14 cellular contexts compared by ENCODE assay signal in the genomic region with DNA sequence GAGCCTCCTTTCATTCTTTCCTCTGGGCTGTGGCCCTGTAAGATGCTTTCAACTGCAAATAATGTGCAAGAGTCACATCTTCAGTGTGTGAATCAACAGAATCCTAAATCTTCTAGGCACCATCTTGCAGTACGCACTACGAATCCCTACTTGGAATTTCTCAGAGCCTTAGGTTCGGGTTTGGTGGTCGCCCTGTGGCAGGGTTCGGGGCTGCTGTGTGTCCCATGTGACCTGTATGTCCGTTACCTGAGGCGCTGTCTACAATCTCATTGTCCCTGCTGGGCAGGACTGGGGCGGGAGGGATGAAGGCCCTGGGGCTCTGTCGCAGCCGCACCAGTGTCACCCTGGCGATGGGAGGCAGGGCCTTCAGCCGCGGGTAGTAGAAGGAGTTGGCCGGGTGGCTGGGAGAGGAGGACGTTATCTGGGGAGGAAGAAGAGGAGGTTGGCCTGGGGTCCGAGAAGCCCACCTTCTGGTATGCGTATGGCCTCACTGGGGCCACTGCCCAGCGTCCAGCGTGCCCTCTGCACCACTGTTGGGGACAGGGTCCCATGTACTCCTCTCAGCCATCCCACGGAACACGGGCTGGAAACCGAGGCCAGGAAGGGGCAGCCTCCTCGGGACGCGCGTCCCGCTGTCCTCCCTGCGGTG. TPM values are rescaled to one million over a fixed set of nuclear protein-coding genes. Genes with fewer than 3 reads are reported as not detected.
DNase-seq lines count a peak whose midpoint lies in the region; ATAC-seq and TF ChIP-seq lines count a peak whose summit lies in the region.
"Had no signal": no experiment of that assay in that cellular context is flagged by ENCODE, and none has a peak within 500 bp of the region (broad histone marks: within the 10 kb centered on the region; RNA-seq: fewer than 3 reads in every experiment).

No MANE protein-coding gene starts in this region.

- no peak for TF ChIP-seq POLR2A in IMR-90 (IDR thresholded peaks at IDR 0.05; ENCODE audit: low read depth, low read length)
- TF ChIP-seq POLR2A in body of pancreas (IDR thresholded peaks at IDR 0.05) = no peak

- H3K9ac ChIP-seq in IMR-90 (ENCODE audit: low read depth, low read length) (no peak overlapping the region), endodermal cell (ENCODE audit: extremely low read depth, low read length, poor library complexity, severe bottlenecking) (no peak overlapping the region)
- H3K9ac ChIP-seq: parathyroid adenoma had no signal

- POLR2A ChIA-PET in IMR-90 (lab: Charles Lee; ENCODE audit: unreplicated experiment) = no interaction called here

- H3K4me3 Mint-ChIP-seq in endodermal cell (no peak overlapping the region), nephron (peak overlapping the region; percentile 27 to 58 (median 51))

- H4K5ac ChIP-seq in IMR-90 (ENCODE audit: low read depth, low read length) = no peak overlapping the region

- peaks cover 22% of the 10 kb centered on the region; the same call in 1 of the 2 replicates for H3K36me3 ChIP-seq in IMR-90 (ENCODE audit: control insufficient read depth, insufficient read depth, low read length)
- no peaks in the 10 kb centered on the region for H3K36me3 ChIP-seq in endodermal cell (ENCODE audit: control insufficient read depth, insufficient read depth, low read length)
- no peaks in the 10 kb centered on the region for H3K36me3 ChIP-seq in body of pancreas (replicated peaks in 1 of 2; ENCODE audit: insufficient read depth in 1 of 2, low read depth in 2 of 2)
- H3K36me3 ChIP-seq: BE2C had no signal

- H3K9me3 Mint-ChIP-seq in endodermal cell = peaks cover 2% of the 10 kb centered on the region
- H3K9me3 Mint-ChIP-seq in nephron = no peaks in the 10 kb centered on the region

- H4K20me1 ChIP-seq in IMR-90 (ENCODE audit: insufficient read depth, low read length) = no peaks in the 10 kb centered on the region

- H2BK15ac ChIP-seq in IMR-90 (ENCODE audit: low read depth, low read length) = no peak overlapping the region

- BruUV-seq in IMR-90 (replicated peaks; lab: Mats Ljungman, UMichigan) = no TSS peak

- H3K27me3 ChIP-seq in IMR-90 (ENCODE audit: control insufficient read depth, insufficient read depth, low read length) = no peaks in the 10 kb centered on the region
- H3K27me3 ChIP-seq in endodermal cell (ENCODE audit: control insufficient read depth, insufficient read depth, low read length, poor library complexity, severe bottlenecking) = peaks cover 78% of the 10 kb centered on the region
- no peaks in the 10 kb centered on the region for H3K27me3 ChIP-seq in body of pancreas

- H2BK5ac ChIP-seq in IMR-90 (ENCODE audit: low read depth, low read length, poor library complexity, severe bottlenecking) = no peak overlapping the region

- DNase-seq in IMR-90 (no peak), endodermal cell (peak; percentile 39), body of pancreas (no peak), AML-193 (lab: John Stamatoyannopoulos, UW) (no peak), inferior parietal cortex (ENCODE audit: extremely low spot score) (no peak)
- no peak for DNase-seq in stimulated activated CD4-positive, alpha-beta T cell treated with anti-CD3 and anti-CD28 coated beads, Interleukin-15, amount 100 ng/mL, for 24 hours
- DNase-seq: BE2C had no signal

- no peak overlapping the region for H3K56ac ChIP-seq in IMR-90 (ENCODE audit: extremely low read depth, insufficient read depth, low read length)

- no peak for TF ChIP-seq RAD21 in IMR-90 (IDR thresholded peaks at IDR 0.05; ENCODE audit: low read length)

- H3K4me3 ChIP-seq in IMR-90 (ENCODE audit: insufficient read depth, low read depth, low read length) (no peak overlapping the region), endodermal cell (ENCODE audit: low read length) (no peak overlapping the region), body of pancreas (no peak overlapping the region)
- H3K4me3 ChIP-seq: lung had no signal

- intact Hi-C loops in IMR-90 (cut with micrococcal nuclease) = no loop called here
- intact Hi-C loops in body of pancreas (cut with DNase I) = no loop called here

- H2AK5ac ChIP-seq in IMR-90 (ENCODE audit: low read depth, low read length) = peak overlapping the region; percentile 56

- H3K9me3 ChIP-seq in IMR-90 (ENCODE audit: control insufficient read depth, insufficient read depth, low read length) (no peaks in the 10 kb centered on the region), endodermal cell (ENCODE audit: control insufficient read depth, low read length) (no peaks in the 10 kb centered on the region), body of pancreas (no peaks in the 10 kb centered on the region)
- H3K9me3 ChIP-seq: BE2C, upper lobe of left lung had no signal

- CTCF ChIA-PET in IMR-90 (lab: Yijun Ruan, JAX) = no interaction called here

- TF ChIP-seq CTCF in C4-2B (conservative IDR thresholded peaks at IDR 0.05) (no peak), IMR-90 (conservative IDR thresholded peaks at IDR 0.05; ENCODE audit: low read depth, low read length) (no peak), endodermal cell (conservative IDR thresholded peaks at IDR 0.05) (no peak), nephron (IDR thresholded peaks at IDR 0.05; ENCODE audit: unreplicated experiment in 3 of 3) (no peak), body of pancreas (IDR thresholded peaks at IDR 0.05) (no peak)

- no peak overlapping the region for H3K23ac ChIP-seq in IMR-90 (ENCODE audit: low read depth, low read length)

- H3K27ac Mint-ChIP-seq in endodermal cell (no peak overlapping the region), nephron (no peak overlapping the region)

- no peak overlapping the region for H4K8ac ChIP-seq in IMR-90 (ENCODE audit: low read depth in 2 of 2, low read length in 2 of 2)

- H3K4me2 ChIP-seq in IMR-90 (ENCODE audit: low read depth, low read length) = no peak overlapping the region; the same call in 1 of the 2 replicates

- H4K91ac ChIP-seq in IMR-90 (ENCODE audit: insufficient read depth, low read depth, low read length) = no peak overlapping the region

- WGBS in IMR-90 (ENCODE audit: extremely low coverage in 2 of 2, insufficient read length in 1 of 2), 2 experiments = 88% methylated on average over 7 of the region's 28 CpGs; no CpG with 5 or more reads in 1 of the 2 experiments
- 88 to 93% methylated on average over 12 to 28 of the region's 28 CpGs for WGBS in endodermal cell (ENCODE audit: insufficient coverage in 1 of 2, insufficient read length in 1 of 2), 2 experiments
- WGBS in body of pancreas, 2 donors = 84 to 91% methylated on average over 6 to 28 of the region's 28 CpGs

- dilution Hi-C loops in IMR-90 (cut with HindIII; ENCODE audit: low sequenced_read_pairs, unreplicated experiment) = no loop called here

- H2BK120ac ChIP-seq in IMR-90 (ENCODE audit: low read depth, low read length) = no peak overlapping the region

- H3K18ac ChIP-seq in IMR-90 (ENCODE audit: low read depth, low read length) = no peak overlapping the region

- peak overlapping the region; percentile 46 for H2AK9ac ChIP-seq in IMR-90 (replicated peaks; ENCODE audit: low read depth, low read length, poor library complexity)

- H2AFZ ChIP-seq in IMR-90 (replicated peaks; ENCODE audit: low read length, poor library complexity) = no peak overlapping the region
- H2AFZ ChIP-seq: parathyroid adenoma had no signal

- no peak overlapping the region for H2BK20ac ChIP-seq in IMR-90 (ENCODE audit: low read depth, low read length)

- H3K27me3 Mint-ChIP-seq in endodermal cell (ENCODE audit: insufficient read depth) = peaks cover 91% of the 10 kb centered on the region
- H3K27me3 Mint-ChIP-seq in nephron (ENCODE audit: low read depth) = peaks cover 56% of the 10 kb centered on the region

- peaks cover 0 to 5% of the 10 kb centered on the region in 2 experiments; a peak in 1 of 4 replicates for H3K79me1 ChIP-seq in IMR-90 (ENCODE audit: low read depth in 1 of 2, low read length in 2 of 2)

- H3K27ac ChIP-seq in C4-2B (peak overlapping the region; percentile 86), IMR-90 (ENCODE audit: insufficient read depth, low read length) (no peak overlapping the region), endodermal cell (ENCODE audit: low read depth, low read length) (no peak overlapping the region), body of pancreas (no peak overlapping the region)
- H3K27ac ChIP-seq: parathyroid adenoma, upper lobe of left lung had no signal

- H3K14ac ChIP-seq in IMR-90 (replicated peaks; ENCODE audit: low read depth, low read length) = no peak overlapping the region

- ATAC-seq in IMR-90 (ENCODE audit: low read depth) (no peak), body of pancreas (no peak)

- peaks cover 2% of the 10 kb centered on the region for H3K36me3 Mint-ChIP-seq in endodermal cell (ENCODE audit: low read depth)
- no peaks in the 10 kb centered on the region for H3K36me3 Mint-ChIP-seq in nephron (ENCODE audit: low read depth)

- H3K9me1 ChIP-seq in IMR-90 (ENCODE audit: insufficient read depth, low read length) = peaks cover 3% of the 10 kb centered on the region; the same call in 1 of the 2 replicates

- in situ Hi-C loops in IMR-90 (cut with MboI; ENCODE audit: low sequenced_read_pairs) = loop anchor here (25.0 kb wide), 1 partner anchor 467 kb away; no protein-coding TSS in a partner anchor

- H3K4ac ChIP-seq in IMR-90 (ENCODE audit: low read depth, low read length) = no peak overlapping the region

- peaks cover 18% of the 10 kb centered on the region for H3K4me1 ChIP-seq in IMR-90 (ENCODE audit: control insufficient read depth, insufficient read depth, low read length)
- no peaks in the 10 kb centered on the region for H3K4me1 ChIP-seq in endodermal cell (ENCODE audit: control insufficient read depth, insufficient read depth, low read length)
- H3K4me1 ChIP-seq in body of pancreas = peaks cover 28% of the 10 kb centered on the region
- H3K4me1 ChIP-seq: BE2C, parathyroid adenoma had no signal

- peaks cover 4% of the 10 kb centered on the region for H3K4me1 Mint-ChIP-seq in endodermal cell
- H3K4me1 Mint-ChIP-seq in nephron = peaks cover 14% of the 10 kb centered on the region

TF ChIP-seq in IMR-90, 13 proteins besides CTCF, POLR2A, EP300 and RAD21:
- no peak for TF ChIP-seq RCOR1 (IDR thresholded peaks at IDR 0.05; ENCODE audit: insufficient replicate concordance, low read length)
- TF ChIP-seq RFX5 (IDR thresholded peaks at IDR 0.05; ENCODE audit: low read depth, low read length) = no peak
- no peak for TF ChIP-seq CEBPB (IDR thresholded peaks at IDR 0.05; ENCODE audit: low read depth, low read length)

RNA-seq across cellular contexts. Expression of gene SPON2, which starts 2.1 kb away (rescaled TPM):
- total RNA-seq in IMR-90 (2012; rRNA removed) (21.1 and 21.7 TPM in 2 replicates), endodermal cell (1 to 10 TPM; 1.4 to 2.6 TPM), body of pancreas (10 to 100 TPM; 25.4 to 33.5 TPM)
- polyA plus RNA-seq in IMR-90 (2012; rRNA removed) = 177 and 209 TPM in 2 replicates
- 208 and 420 TPM in 2 replicates for polyA plus RNA-seq in IMR-90 (2012; cell fraction: cytosol; rRNA removed)
- 476 and 980 TPM in 2 replicates for polyA plus RNA-seq in IMR-90 (2012; cell fraction: nucleus; rRNA removed; ENCODE audit: low replicate concordance)
- polyA plus RNA-seq in endodermal cell (2013, experiment 1 of 2) = 8.4 TPM
- 5.3 TPM for polyA plus RNA-seq in endodermal cell (2013, experiment 2 of 2)
- total RNA-seq: endothelial cell of umbilical vein had no signal

RNA-seq across cellular contexts. Expression of gene RNF212, which starts 56.9 kb away (rescaled TPM):
- under 0.01 TPM in 2 replicates for total RNA-seq in IMR-90 (2012; rRNA removed)
- polyA plus RNA-seq in IMR-90 (2012; rRNA removed) = 0.46 and 0.51 TPM in 2 replicates
- 0.08 and 0.35 TPM in 2 replicates for polyA plus RNA-seq in IMR-90 (2012; cell fraction: cytosol; rRNA removed)
- polyA plus RNA-seq in IMR-90 (2012; cell fraction: nucleus; rRNA removed; ENCODE audit: low replicate concordance) = 0.96 and 1.3 TPM in 2 replicates
- 1 to 10 TPM; 3.4 to 5.6 TPM for total RNA-seq in endodermal cell
- 3.2 TPM for polyA plus RNA-seq in endodermal cell (2013, experiment 1 of 2)
- 0.91 TPM for polyA plus RNA-seq in endodermal cell (2013, experiment 2 of 2)
- total RNA-seq in body of pancreas = 10 to 100 TPM in 1 of 2 donors, 1 to 10 TPM in 1; 8.2 to 20.5 TPM
- total RNA-seq: Daoy had no signal
